Comparison of ENCODE assay signal across 8 cellular contexts in the genomic region with DNA sequence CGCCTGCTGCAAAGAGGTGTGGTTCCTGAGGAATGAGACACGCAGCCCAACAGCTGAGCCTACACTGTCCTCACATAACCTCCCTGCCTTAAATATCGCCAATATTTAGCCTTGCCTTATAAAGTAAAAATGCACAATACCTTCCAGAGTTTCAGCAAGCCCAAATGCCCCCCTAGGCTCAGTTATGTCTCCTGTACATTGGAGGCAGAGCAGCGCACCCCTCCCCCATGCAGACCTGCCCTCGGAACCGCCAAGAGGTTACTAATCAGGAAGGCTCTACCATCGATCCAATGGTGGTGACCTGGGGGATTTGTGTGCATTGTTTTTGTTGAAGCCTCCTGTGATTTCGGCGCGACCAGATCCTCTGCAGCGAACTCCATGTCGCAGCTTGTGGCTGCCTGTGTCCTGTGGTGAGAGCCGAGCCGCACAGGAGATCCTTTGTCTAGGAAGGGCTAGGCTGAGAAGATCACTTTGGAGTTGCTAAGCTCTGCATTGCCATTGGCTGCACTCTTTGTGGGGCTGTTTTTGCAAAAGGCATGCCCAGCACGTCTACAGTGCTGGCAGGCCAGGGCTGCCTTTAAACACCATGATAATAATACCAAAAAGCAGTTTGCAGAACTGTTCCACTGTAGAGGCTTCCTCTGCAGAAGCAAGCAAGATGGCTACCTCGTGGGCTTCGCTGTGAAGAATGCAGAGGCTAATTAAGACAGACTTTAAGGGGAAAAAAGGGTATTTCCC. TPM values are rescaled to one million over a fixed set of nuclear protein-coding genes. Genes with fewer than 3 reads are reported as not detected.
DNase-seq lines count a peak whose midpoint lies in the region; ATAC-seq lines count a peak whose summit lies in the region.

No MANE protein-coding gene starts in this region.

- ATAC-seq in GM19468 (IDR thresholded peaks at IDR 0.05; ENCODE audit: extremely low read depth, unreplicated experiment) (peak; percentile 55), esophagus mucosa (peak; percentile 91)

- DNase-seq in COLO668 (lab: John Stamatoyannopoulos, UW; ENCODE audit: unreplicated experiment) (peak; percentile 74), HT-29 (ENCODE audit: low spot score) (peak; percentile 45), NOMO-1 (lab: John Stamatoyannopoulos, UW; ENCODE audit: unreplicated experiment in 2 of 2) (peak; percentile 77 to 80), activated T-cell treated with anti-CD3 and anti-CD28 coated beads for 4 hours (peak; percentile 2), mucosa of gallbladder (ENCODE audit: low spot score) (peak; percentile 62)
- DNase-seq in stimulated activated CD8-positive, alpha-beta memory T cell treated with anti-CD3 and anti-CD28 coated beads, Interleukin-7, amount 100 ng/mL, for 48 hours (ENCODE audit: extremely low read depth in 1 of 2, low read depth in 1 of 2) = peak; percentile 15 to 25

RNA-seq across cellular contexts. Expression of a gene that starts 40.1 kb away (rescaled TPM):
- under 0.01 and 0.03 TPM in 2 replicates for total RNA-seq in HT-29 (2014; rRNA removed; shearing (Covaris generic))
- total RNA-seq in esophagus mucosa (0.56 TPM), mucosa of gallbladder (3.1 TPM)

Comparison
In these comparisons a context has a peak if more than half of its experiments do, and no peak if none do; other contexts are left out.
1. Peak in every context shown above with its lines: DNase-seq and ATAC-seq.
2. DNase-seq: peak in every context shown above with its lines; median percentile 78 in NOMO-1; 74 in COLO668; 62 in mucosa of gallbladder; 45 in HT-29; 20 in stimulated activated CD8-positive, alpha-beta memory T cell treated with anti-CD3 and anti-CD28 coated beads, Interleukin-7, amount 100 ng/mL, for 48 hours; 2 in activated T-cell treated with anti-CD3 and anti-CD28 coated beads for 4 hours.